ENCODE assay signal across 8 cellular contexts in genomic region chr3:131503328-131503650, GRCh38. TPM values are rescaled to one million over a fixed set of nuclear protein-coding genes. Genes with fewer than 3 reads are reported as not detected.
DNase-seq lines count a peak whose midpoint lies in the region; ATAC-seq and TF ChIP-seq lines count a peak whose summit lies in the region.

No MANE protein-coding gene starts in this region.

- H3K9me3 ChIP-seq in HUES64 (ENCODE audit: insufficient read depth, low read depth, low read length) (no peaks in the 10 kb centered on the region), lower lobe of right lung (no peaks in the 10 kb centered on the region)

- H3K36me3 ChIP-seq in HUES64 (ENCODE audit: insufficient read depth, low read length) = peaks cover 31% of the 10 kb centered on the region
- H3K36me3 ChIP-seq in lower lobe of right lung = peaks cover 30% of the 10 kb centered on the region

- H3K27ac ChIP-seq in HUES64 (ENCODE audit: low read depth, low read length) (no peak overlapping the region), lower lobe of right lung (peak overlapping the region; percentile 84)

- DNase-seq in EH (ENCODE audit: low read depth) (peak; percentile 12), astrocyte of the cerebellum (ENCODE audit: low read depth) (no peak), lower lobe of right lung (no peak)
- no peak for DNase-seq in stimulated activated CD4-positive, alpha-beta T cell treated with anti-CD3 and anti-CD28 coated beads, Interleukin-2, amount 100 ng/mL, for 48 hours

- ATAC-seq in lower lobe of right lung (peak in 1 of 2 donors; percentile 20), GM19324 (IDR thresholded peaks at IDR 0.05; ENCODE audit: low FRiP score, unreplicated experiment) (no peak), GM19328 (IDR thresholded peaks at IDR 0.05; ENCODE audit: unreplicated experiment) (no peak), GM21619 (IDR thresholded peaks at IDR 0.05; ENCODE audit: unreplicated experiment) (no peak)

- H3K27me3 ChIP-seq in HUES64 (ENCODE audit: insufficient read depth, low read length) = peaks cover 38% of the 10 kb centered on the region
- H3K27me3 ChIP-seq in lower lobe of right lung (ENCODE audit: low read depth) = peaks cover 3% of the 10 kb centered on the region

- in situ Hi-C loops in astrocyte of the cerebellum (cut with HindIII; ENCODE audit: low sequenced_read_pairs) = no loop called here

- 93% methylated on average over 1 of the region's 1 CpG for WGBS in HUES64

- H3K4me3 ChIP-seq in HUES64 (ENCODE audit: low read length) = peak overlapping the region; percentile 95
- H3K4me3 ChIP-seq in astrocyte of the cerebellum (ENCODE audit: low read depth, low read length) = peak overlapping the region; percentile 88
- H3K4me3 ChIP-seq in lower lobe of right lung = peak overlapping the region; percentile 90

- intact Hi-C loops in lower lobe of right lung (cut with DNase I) = no loop called here

- H3K9ac ChIP-seq in HUES64 (ENCODE audit: low read depth, low read length) = peak overlapping the region; percentile 100; the same call in 1 of the 2 replicates

- H3K4me1 ChIP-seq in HUES64 (ENCODE audit: insufficient read depth, low read length) = peaks cover 8% of the 10 kb centered on the region; the same call in 1 of the 2 replicates
- peaks cover 27% of the 10 kb centered on the region for H3K4me1 ChIP-seq in lower lobe of right lung

- TF ChIP-seq CTCF in astrocyte of the cerebellum (IDR thresholded peaks at IDR 0.05; ENCODE audit: low read depth, low read length, missing control alignments) = no peak
- TF ChIP-seq CTCF in lower lobe of right lung (IDR thresholded peaks at IDR 0.05) = no peak

RNA-seq across cellular contexts. Expression of gene MRPL3, which starts 0.5 kb away (rescaled TPM):
- 166 TPM for polyA plus RNA-seq in HUES64 (2013, experiment 1 of 2)
- polyA plus RNA-seq in HUES64 (2013, experiment 2 of 2) = 156 TPM
- total RNA-seq in lower lobe of right lung = 48.4 TPM
